ENCODE assay signal across 14 cellular contexts in genomic region chr17:68491864-68492263, GRCh38. TPM values are rescaled to one million over a fixed set of nuclear protein-coding genes. Genes with fewer than 3 reads are reported as not detected.
DNase-seq lines count a peak whose midpoint lies in the region; ATAC-seq and TF ChIP-seq lines count a peak whose summit lies in the region.
"Had no signal": no experiment of that assay in that cellular context is flagged by ENCODE, and none has a peak within 500 bp of the region (broad histone marks: within the 10 kb centered on the region; RNA-seq: fewer than 3 reads in every experiment).

No MANE protein-coding gene starts in this region.

- H3K27me3 ChIP-seq in prostate gland (replicated peaks; ENCODE audit: insufficient read depth) = no peaks in the 10 kb centered on the region

- 18% methylated on average over 8 of the region's 8 CpGs for WGBS in prostate gland

- no peak for TF ChIP-seq POLR2A in prostate gland (IDR thresholded peaks at IDR 0.05)

- H3K36me3 Mint-ChIP-seq in stimulated activated naive B cell treated with anti-CD40 and anti-IgM and Interleukin-4, amounts not matched to agents 10 μg/mL and 1 μg/mL and 100 μg/mL, for 72 hours = no peaks in the 10 kb centered on the region
- H3K36me3 Mint-ChIP-seq: activated naive CD4-positive, alpha-beta T cell treated with anti-CD3 and anti-CD28 coated beads, Interleukin-2, amount 50 U/mL, for 24 hours; naive B cell had no signal

- DNase-seq in Daoy (ENCODE audit: low read depth) (peak; percentile 15), fibroblast of villous mesenchyme (ENCODE audit: low read depth) (peak; percentile 73), prostate gland (ENCODE audit: low spot score) (peak; percentile 24), KG1 (lab: John Stamatoyannopoulos, UW) (no peak)
- DNase-seq in stimulated activated naive B cell treated with anti-CD40 and anti-IgM and Interleukin-4, amounts not matched to agents 10 μg/mL and 1 μg/mL and 100 μg/mL, for 72 hours = no peak
- DNase-seq in stimulated activated CD4-positive, alpha-beta T cell treated with anti-CD3 and anti-CD28 coated beads, Interleukin-4, amount 100 ng/mL, for 24 hours = no peak
- DNase-seq: HFFc6; NCI-H1048; stimulated activated naive CD8-positive, alpha-beta T cell treated with anti-CD3 and anti-CD28 coated beads, Interleukin-15, amount 100 ng/mL, for 72 hours had no signal

- H3K4me3 ChIP-seq in fibroblast of villous mesenchyme (ENCODE audit: low read depth, low read length) (no peak overlapping the region), prostate gland (no peak overlapping the region)
- H3K4me3 ChIP-seq: PC-9 had no signal

- no peaks in the 10 kb centered on the region for H3K27me3 Mint-ChIP-seq in stimulated activated naive B cell treated with anti-CD40 and anti-IgM and Interleukin-4, amounts not matched to agents 10 μg/mL and 1 μg/mL and 100 μg/mL, for 72 hours
- H3K27me3 Mint-ChIP-seq: activated naive CD4-positive, alpha-beta T cell treated with anti-CD3 and anti-CD28 coated beads, Interleukin-2, amount 50 U/mL, for 24 hours; naive B cell had no signal

- no peak for TF ChIP-seq CTCF in fibroblast of villous mesenchyme (IDR thresholded peaks at IDR 0.05; ENCODE audit: insufficient read depth, low read depth, low read length)
- no peak for TF ChIP-seq CTCF in prostate gland (IDR thresholded peaks at IDR 0.05)

- no peak overlapping the region for H3K27ac Mint-ChIP-seq in stimulated activated naive B cell treated with anti-CD40 and anti-IgM and Interleukin-4, amounts not matched to agents 10 μg/mL and 1 μg/mL and 100 μg/mL, for 72 hours
- H3K27ac Mint-ChIP-seq: activated naive CD4-positive, alpha-beta T cell treated with anti-CD3 and anti-CD28 coated beads, Interleukin-2, amount 50 U/mL, for 24 hours; HFFc6; stimulated activated naive CD8-positive, alpha-beta T cell treated with anti-CD3 and anti-CD28 coated beads, Interleukin-15, amount 100 ng/mL, for 72 hours had no signal

- intact Hi-C loops in prostate gland (cut with DNase I) = no loop called here

- H3K9me3 ChIP-seq in prostate gland = no peaks in the 10 kb centered on the region

- H3K4me1 Mint-ChIP-seq in stimulated activated naive B cell treated with anti-CD40 and anti-IgM and Interleukin-4, amounts not matched to agents 10 μg/mL and 1 μg/mL and 100 μg/mL, for 72 hours = peaks cover 13 to 34% of the 10 kb centered on the region in 2 donors

- no peak overlapping the region for H3K4me3 Mint-ChIP-seq in stimulated activated naive B cell treated with anti-CD40 and anti-IgM and Interleukin-4, amounts not matched to agents 10 μg/mL and 1 μg/mL and 100 μg/mL, for 72 hours
- H3K4me3 Mint-ChIP-seq: activated naive CD4-positive, alpha-beta T cell treated with anti-CD3 and anti-CD28 coated beads, Interleukin-2, amount 50 U/mL, for 24 hours; HFFc6; stimulated activated naive CD8-positive, alpha-beta T cell treated with anti-CD3 and anti-CD28 coated beads, Interleukin-15, amount 100 ng/mL, for 72 hours had no signal

- no peak for ATAC-seq in stimulated activated naive B cell treated with anti-CD40 and anti-IgM and Interleukin-4, amounts not matched to agents 10 μg/mL and 1 μg/mL and 100 μg/mL, for 72 hours (replicated peaks)
- ATAC-seq in GM19455 (IDR thresholded peaks at IDR 0.05; ENCODE audit: unreplicated experiment) = no peak
- ATAC-seq: stimulated activated naive CD8-positive, alpha-beta T cell treated with anti-CD3 and anti-CD28 coated beads, Interleukin-15, amount 100 ng/mL, for 72 hours had no signal

- H3K4me1 ChIP-seq in prostate gland (replicated peaks) = no peaks in the 10 kb centered on the region

- H3K27ac ChIP-seq in prostate gland = no peak overlapping the region
- H3K27ac ChIP-seq: PC-9 had no signal

- H3K36me3 ChIP-seq in prostate gland = no peaks in the 10 kb centered on the region

- H3K9me3 Mint-ChIP-seq in stimulated activated naive B cell treated with anti-CD40 and anti-IgM and Interleukin-4, amounts not matched to agents 10 μg/mL and 1 μg/mL and 100 μg/mL, for 72 hours = no peaks in the 10 kb centered on the region
- H3K9me3 Mint-ChIP-seq: activated naive CD4-positive, alpha-beta T cell treated with anti-CD3 and anti-CD28 coated beads, Interleukin-2, amount 50 U/mL, for 24 hours; HFFc6; naive B cell; stimulated activated naive CD8-positive, alpha-beta T cell treated with anti-CD3 and anti-CD28 coated beads, Interleukin-15, amount 100 ng/mL, for 72 hours had no signal

TF ChIP-seq in PFSK-1, 5 proteins besides CTCF, POLR2A, EP300 and RAD21:
- TF ChIP-seq SIN3A (IDR thresholded peaks at IDR 0.05; ENCODE audit: borderline replicate concordance, insufficient read depth, low read length) = 0 out of 2 replicates have a peak, but pooled peaks have one; percentile 27
- no peak for TF ChIP-seq REST (IDR thresholded peaks at IDR 0.05; ENCODE audit: insufficient read depth in 1 of 2, low read depth in 2 of 2, low read length in 2 of 2)

RNA-seq across cellular contexts. Expression of gene PRKAR1A, which starts 20.4 kb away (rescaled TPM):
- total RNA-seq in Daoy (2014; rRNA removed; shearing (Covaris generic)) = 173 and 260 TPM in 2 replicates
- polyA plus RNA-seq in PFSK-1 (2012; ENCODE audit: insufficient read length, low read depth) = 466 TPM
- total RNA-seq in fibroblast of villous mesenchyme (210 and 260 TPM in 2 replicates), prostate gland (100 to 1,000 TPM; 296 to 409 TPM)

RNA-seq across cellular contexts. Expression of gene WIPI1, which starts 34.6 kb away (rescaled TPM):
- total RNA-seq in Daoy (2014; rRNA removed; shearing (Covaris generic)) = 13.4 and 33.7 TPM in 2 replicates
- 32.0 TPM for polyA plus RNA-seq in PFSK-1 (2012; ENCODE audit: insufficient read length, low read depth)
- total RNA-seq in fibroblast of villous mesenchyme = 80.7 and 109 TPM in 2 replicates
- total RNA-seq in prostate gland = 10 to 100 TPM; 24.2 to 37.7 TPM

Comparison
In these comparisons a context has a peak if more than half of its experiments do, and no peak if none do; other contexts are left out.
1. DNase-seq: peak in Daoy (single experiment), fibroblast of villous mesenchyme (single experiment) and prostate gland (single experiment); none in stimulated activated naive B cell treated with anti-CD40 and anti-IgM and Interleukin-4, amounts not matched to agents 10 μg/mL and 1 μg/mL and 100 μg/mL, for 72 hours (single experiment), KG1 (single experiment) and stimulated activated CD4-positive, alpha-beta T cell treated with anti-CD3 and anti-CD28 coated beads, Interleukin-4, amount 100 ng/mL, for 24 hours (single experiment).